ENCODE assay signal across 18 cellular contexts in genomic region chr2:173032032-173032431, GRCh38. TPM values are rescaled to one million over a fixed set of nuclear protein-coding genes. Genes with fewer than 3 reads are reported as not detected.
DNase-seq lines count a peak whose midpoint lies in the region; ATAC-seq and TF ChIP-seq lines count a peak whose summit lies in the region.
"Had no signal": no experiment of that assay in that cellular context is flagged by ENCODE, and none has a peak within 500 bp of the region (broad histone marks: within the 10 kb centered on the region; RNA-seq: fewer than 3 reads in every experiment).

No MANE protein-coding gene starts in this region.

- H3K4me1 Mint-ChIP-seq in nephron progenitor cell: peaks cover 33% of the 10 kb centered on the region

- H3K9me3 ChIP-seq in left ventricle myocardium inferior (replicated peaks): no peaks in the 10 kb centered on the region
- H3K9me3 ChIP-seq: A549; BLaER1 treated with 17β-estradiol and CSF1 and Interleukin-3, amounts not matched to agents 10 nM and 100 nM; HAP-1 had no signal

- no peak for TF ChIP-seq CTCF in left ventricle myocardium inferior (IDR thresholded peaks at IDR 0.05; ENCODE audit: borderline replicate concordance)
- no peak for TF ChIP-seq CTCF in nephron progenitor cell (IDR thresholded peaks at IDR 0.05)

- intact Hi-C loops in Right ventricle myocardium inferior (cut with DNase I) (no loop called here), left ventricle myocardium inferior (cut with micrococcal nuclease) (no loop called here)

- no peak overlapping the region for H3K4me3 ChIP-seq in left ventricle myocardium inferior
- H3K4me3 ChIP-seq: A549; BLaER1 treated with 17β-estradiol and CSF1 and Interleukin-3, amounts not matched to agents 10 nM and 100 nM; GM23248; HAP-1; K562 had no signal

- H3K36me3 Mint-ChIP-seq in nephron progenitor cell (ENCODE audit: low read depth): no peaks in the 10 kb centered on the region
- H3K36me3 Mint-ChIP-seq: CD8-positive, alpha-beta T cell had no signal

- no peaks in the 10 kb centered on the region for H3K36me3 ChIP-seq in left ventricle myocardium inferior
- H3K36me3 ChIP-seq: BLaER1 treated with 17β-estradiol and CSF1 and Interleukin-3, amounts not matched to agents 10 nM and 100 nM; HAP-1 had no signal

- H3K27ac ChIP-seq in left ventricle myocardium inferior (replicated peaks) (no peak overlapping the region), angular gyrus (ENCODE audit: low read depth, low read length) (peak overlapping the region; percentile 53), temporal lobe (ENCODE audit: low read depth, low read length) (peak overlapping the region; percentile 2)
- H3K27ac ChIP-seq: 22Rv1; BLaER1 treated with 17β-estradiol and CSF1 and Interleukin-3, amounts not matched to agents 10 nM and 100 nM; GM23248 had no signal

- DNase-seq in Right ventricle myocardium inferior (ENCODE audit: missing footprints) (peak; percentile 53), left ventricle myocardium inferior (no peak), nephron progenitor cell (no peak), Ammon's horn (ENCODE audit: low spot score) (no peak)
- DNase-seq: Calu3; CD8-positive, alpha-beta T cell; GDM1; GM23248 had no signal

- no peaks in the 10 kb centered on the region for H3K27me3 ChIP-seq in left ventricle myocardium inferior (ENCODE audit: low read depth)
- H3K27me3 ChIP-seq: BLaER1 treated with 17β-estradiol and CSF1 and Interleukin-3, amounts not matched to agents 10 nM and 100 nM had no signal

- peak overlapping the region; percentile 68 for H3K27ac Mint-ChIP-seq in nephron progenitor cell
- H3K27ac Mint-ChIP-seq: B cell; CD8-positive, alpha-beta T cell had no signal

- ATAC-seq in Right ventricle myocardium inferior: no peak
- no peak for ATAC-seq in GM18861 (IDR thresholded peaks at IDR 0.05; ENCODE audit: unreplicated experiment)
- ATAC-seq in GM21367 (IDR thresholded peaks at IDR 0.05; ENCODE audit: unreplicated experiment): no peak
- ATAC-seq: A549; CD8-positive, alpha-beta T cell; K562 had no signal

- no peaks in the 10 kb centered on the region for H3K9me3 Mint-ChIP-seq in nephron progenitor cell
- H3K9me3 Mint-ChIP-seq: CD8-positive, alpha-beta T cell had no signal

- no peak overlapping the region for H3K4me3 Mint-ChIP-seq in nephron progenitor cell
- H3K4me3 Mint-ChIP-seq: B cell; CD8-positive, alpha-beta T cell had no signal

- peaks cover 3% of the 10 kb centered on the region for H3K27me3 Mint-ChIP-seq in nephron progenitor cell (ENCODE audit: low read depth, poor library complexity)

- peaks cover 64% of the 10 kb centered on the region for H3K4me1 ChIP-seq in left ventricle myocardium inferior

RNA-seq across cellular contexts. Expression of gene MAP3K20, which starts 43.6 kb away (rescaled TPM):
- 435 TPM for total RNA-seq in Right ventricle myocardium inferior
- 466 TPM for total RNA-seq in left ventricle myocardium inferior
- 9.1 TPM for total RNA-seq in temporal lobe

Comparison
In these comparisons a context has a peak if more than half of its experiments do, and no peak if none do; other contexts are left out.
1. RNA of gene MAP3K20, which starts 43.6 kb away (total RNA-seq): 466 TPM in left ventricle myocardium inferior (single experiment) and 435 TPM in Right ventricle myocardium inferior (single experiment); 9.1 TPM in temporal lobe (single experiment); every median in the first group is over 10 times any median in the second.